In genomic region chr12:116890330-116890729, GRCh38 we compare ENCODE assay signal across 23 cellular contexts. TPM values are rescaled to one million over a fixed set of nuclear protein-coding genes. Genes with fewer than 3 reads are reported as not detected.
DNase-seq lines count a peak whose midpoint lies in the region; ATAC-seq, FAIRE-seq and TF ChIP-seq lines count a peak whose summit lies in the region.
"Had no signal": no experiment of that assay in that cellular context is flagged by ENCODE, and none has a peak within 500 bp of the region (broad histone marks: within the 10 kb centered on the region; RNA-seq: fewer than 3 reads in every experiment).

No MANE protein-coding gene starts in this region.

- H3K9ac ChIP-seq in K562 (ENCODE audit: insufficient read depth in 1 of 2, low read depth in 2 of 2, low read length in 2 of 2) (no peak overlapping the region), H1 (replicated peaks in 1 of 4; ENCODE audit: extremely low read depth in 1 of 4, low read depth in 3 of 4, low read length in 3 of 4) (no peak overlapping the region)
- H3K9ac ChIP-seq: BLaER1 had no signal

- no peaks in the 10 kb centered on the region for H3K79me1 ChIP-seq in H1 (ENCODE audit: low read depth, low read length)

- no TSS peak for BruUV-seq in K562 (replicated peaks; lab: Mats Ljungman, UMichigan)

- TF ChIP-seq EP300 in K562 (IDR thresholded peaks at IDR 0.05; ENCODE audit: low read length) (no peak), H1 (IDR thresholded peaks at IDR 0.05; ENCODE audit: borderline replicate concordance in 1 of 2, low read depth in 2 of 2, low read length in 2 of 2) (no peak)

- TF ChIP-seq POLR2A in K562 (conservative IDR thresholded peaks at IDR 0.05) (no peak), H1 (IDR thresholded peaks at IDR 0.05; ENCODE audit: control extremely low read depth in 1 of 2, low read depth in 2 of 2, low read length in 2 of 2) (no peak)

- no peak overlapping the region for H4K8ac ChIP-seq in H1 (ENCODE audit: extremely low read depth, insufficient read depth, low read length)

- no peak overlapping the region for H3K4me3 Mint-ChIP-seq in CD4-positive, alpha-beta memory T cell
- H3K4me3 Mint-ChIP-seq: CD14-positive monocyte; CD4-positive, CD25-positive, alpha-beta regulatory T cell; CD8-positive, alpha-beta T cell had no signal

- no peak overlapping the region for H4K5ac ChIP-seq in H1 (ENCODE audit: insufficient read length, low read depth, low read length)

- no peak overlapping the region for H3K56ac ChIP-seq in H1 (replicated peaks; ENCODE audit: insufficient read length, low read depth, low read length)

- no peaks in the 10 kb centered on the region for H3K23me2 ChIP-seq in H1 (ENCODE audit: low read depth, low read length)

- H3K4me1 ChIP-seq in HEK293 (ENCODE audit: control insufficient read depth, insufficient read depth, low read length) (no peaks in the 10 kb centered on the region), K562 (replicated peaks in 1 of 2; ENCODE audit: control insufficient read depth in 2 of 2, insufficient read depth in 2 of 2, low read length in 2 of 2) (peaks cover 0 to 6% of the 10 kb centered on the region in 2 experiments; a peak in 2 of 5 replicates), H1 (replicated peaks in 1 of 4; ENCODE audit: control insufficient read depth in 3 of 4, insufficient read depth in 4 of 4, low read length in 3 of 4) (no peaks in the 10 kb centered on the region)
- no peaks in the 10 kb centered on the region for H3K4me1 ChIP-seq in CD4-positive, alpha-beta memory T cell (ENCODE audit: insufficient read depth, low read length)
- H3K4me1 ChIP-seq: BE2C, Caco-2 had no signal

- FAIRE-seq in K562 (lab: Jason Lieb, UNC) (no peak), H1 (lab: Jason Lieb, UNC) (no peak)
- FAIRE-seq: A204.1, D721Med, G401.6, GM12891, GM19239 had no signal

- no peaks in the 10 kb centered on the region for H3K9me1 ChIP-seq in K562 (ENCODE audit: control insufficient read depth, insufficient read depth, low read length)

- H3K4ac ChIP-seq in H1 (replicated peaks; ENCODE audit: insufficient read length, low read depth, low read length), result no peak overlapping the region

- no peak overlapping the region for H2AFZ ChIP-seq in K562 (ENCODE audit: low read depth, low read length)
- H2AFZ ChIP-seq in H1 (ENCODE audit: low read length), result no peak overlapping the region

- TF ChIP-seq RAD21 in K562 (CRISPR knock-in tag; conservative IDR thresholded peaks at IDR 0.05 in 1 of 2, IDR thresholded peaks at IDR 0.05 in 1 of 2) (no peak), H1 (IDR thresholded peaks at IDR 0.05 in 1 of 2, conservative IDR thresholded peaks at IDR 0.05 in 1 of 2; ENCODE audit: low read depth in 2 of 2, low read length in 2 of 2) (no peak)

- no peaks in the 10 kb centered on the region for H3K36me3 ChIP-seq in HEK293 (ENCODE audit: control insufficient read depth in 2 of 2, insufficient read depth in 1 of 2, low read length in 2 of 2)
- no peaks in the 10 kb centered on the region for H3K36me3 ChIP-seq in K562 (ENCODE audit: control insufficient read depth, insufficient read depth, low read length)
- H3K36me3 ChIP-seq in H1 (ENCODE audit: control insufficient read depth in 2 of 4, insufficient read depth in 4 of 4, low read length in 3 of 4), result no peaks in the 10 kb centered on the region
- no peaks in the 10 kb centered on the region for H3K36me3 ChIP-seq in CD4-positive, alpha-beta memory T cell (ENCODE audit: insufficient read depth, low read length)
- H3K36me3 ChIP-seq: BE2C, BLaER1 had no signal

- no peak overlapping the region for H2AK5ac ChIP-seq in H1 (ENCODE audit: low read depth, low read length)

- H3K14ac ChIP-seq in H1 (ENCODE audit: insufficient read length), result no peak overlapping the region

- no peak overlapping the region for H2BK5ac ChIP-seq in H1 (ENCODE audit: low read depth, low read length)

- H3K27me3 ChIP-seq in K562 (ENCODE audit: control insufficient read depth in 2 of 2, insufficient read depth in 2 of 2, low read length in 2 of 2) (peaks cover 11 to 15% of the 10 kb centered on the region in 2 experiments; a peak in 4 of 5 replicates), H1 (replicated peaks in 1 of 4; ENCODE audit: control insufficient read depth in 3 of 4, extremely low read depth in 1 of 4, insufficient read depth in 3 of 4, low read length in 3 of 4) (no peaks in the 10 kb centered on the region)
- H3K27me3 ChIP-seq in CD4-positive, alpha-beta memory T cell (ENCODE audit: insufficient read depth, low read length), result no peaks in the 10 kb centered on the region
- H3K27me3 ChIP-seq: BE2C, BLaER1 had no signal

- H3K27ac Mint-ChIP-seq in CD4-positive, alpha-beta memory T cell, result no peak overlapping the region
- H3K27ac Mint-ChIP-seq: CD14-positive monocyte; CD4-positive, CD25-positive, alpha-beta regulatory T cell; CD8-positive, alpha-beta T cell had no signal

- no peak overlapping the region for H3K18ac ChIP-seq in H1 (ENCODE audit: extremely low read depth, low read length)

- H2BK15ac ChIP-seq in H1 (ENCODE audit: low read length), result no peak overlapping the region

- intact Hi-C loops in K562 (cut with micrococcal nuclease), result no loop called here
- intact Hi-C loops in CD4-positive, alpha-beta memory T cell (cut with micrococcal nuclease), result no loop called here

- TF ChIP-seq CTCF in HEK293 (tag by site-specific recombination; IDR thresholded peaks at IDR 0.05) (no peak), K562 (IDR thresholded peaks at IDR 0.05 in 2 of 3, conservative IDR thresholded peaks at IDR 0.05 in 1 of 3; ENCODE audit: insufficient read depth in 2 of 3, low read depth in 1 of 3, low read length in 3 of 3) (no peak), H1 (IDR thresholded peaks at IDR 0.05; ENCODE audit: control extremely low read depth in 1 of 3, insufficient read depth in 1 of 3, low read depth in 1 of 3, low read length in 3 of 3) (no peak)

- H3K9me3 ChIP-seq in HEK293 (ENCODE audit: control insufficient read depth, insufficient read depth, low read depth, low read length), result no peaks in the 10 kb centered on the region
- H3K9me3 ChIP-seq in K562 (replicated peaks; ENCODE audit: control insufficient read depth, insufficient read depth, low read depth, low read length), result no peaks in the 10 kb centered on the region
- H3K9me3 ChIP-seq in H1 (ENCODE audit: insufficient read depth in 2 of 2, low read depth in 1 of 2, low read length in 1 of 2), result no peaks in the 10 kb centered on the region; a peak in 1 of 4 replicates
- no peaks in the 10 kb centered on the region for H3K9me3 ChIP-seq in CD4-positive, alpha-beta memory T cell (ENCODE audit: control insufficient read depth in 1 of 2, low read length in 2 of 2)
- H3K9me3 ChIP-seq: BE2C, Caco-2 had no signal

- peaks cover 3 to 13% of the 10 kb centered on the region in 2 donors for H3K27me3 Mint-ChIP-seq in CD4-positive, alpha-beta memory T cell

- DNase-seq in K562 (ENCODE audit: extremely low read depth in 1 of 4, low spot score in 3 of 4) (no peak), H1 (ENCODE audit: low read depth in 1 of 2, low spot score in 2 of 2) (no peak), putamen (ENCODE audit: low spot score) (no peak)
- no peak for DNase-seq in CD4-positive, alpha-beta memory T cell
- DNase-seq: ACHN; BE2C; C1 segment of cervical spinal cord; Caco-2; Calu3; CD4-positive, CD25-positive, alpha-beta regulatory T cell; CD8-positive, alpha-beta T cell; DMS79 treated with DMSO at 0.1 percent for 48 hours; GF-D8 had no signal

- in situ Hi-C loops in K562 (cut with MboI), result no loop called here

- no peak for ATAC-seq in K562
- ATAC-seq: CD8-positive, alpha-beta T cell had no signal

- peaks cover 0 to 5% (median 3%) of the 10 kb centered on the region in 8 donors for H3K9me3 Mint-ChIP-seq in CD4-positive, alpha-beta memory T cell

- H3K79me2 ChIP-seq in K562 (ENCODE audit: control insufficient read depth, insufficient read depth, low read length) (no peaks in the 10 kb centered on the region), H1 (ENCODE audit: control insufficient read depth in 1 of 2, insufficient read depth in 2 of 2, low read length in 2 of 2) (no peaks in the 10 kb centered on the region)

- H3K36me3 Mint-ChIP-seq in CD4-positive, alpha-beta memory T cell, result no peaks in the 10 kb centered on the region
- H3K36me3 Mint-ChIP-seq: CD14-positive monocyte; CD4-positive, CD25-positive, alpha-beta regulatory T cell; CD8-positive, alpha-beta T cell had no signal

- no peaks in the 10 kb centered on the region for H3K4me1 Mint-ChIP-seq in CD4-positive, alpha-beta memory T cell
- H3K4me1 Mint-ChIP-seq: CD4-positive, CD25-positive, alpha-beta regulatory T cell had no signal

- H2BK12ac ChIP-seq in H1 (ENCODE audit: low read depth, low read length), result no peak overlapping the region

- H4K20me1 ChIP-seq in K562 (replicated peaks; ENCODE audit: control insufficient read depth, insufficient read depth, low read length) (no peaks in the 10 kb centered on the region), H1 (replicated peaks in 1 of 2; ENCODE audit: control insufficient read depth in 1 of 2, insufficient read depth in 2 of 2, low read length in 2 of 2) (no peaks in the 10 kb centered on the region)
- H4K20me1 ChIP-seq: BLaER1 had no signal

- no peak overlapping the region for H2BK120ac ChIP-seq in H1 (replicated peaks; ENCODE audit: low read depth, low read length)

- H2BK20ac ChIP-seq in H1 (ENCODE audit: low read length), result no peak overlapping the region

- CTCF ChIA-PET in HEK293 (lab: Yijun Ruan, JAX), result no interaction called here
- CTCF ChIA-PET in K562 (lab: Yijun Ruan, JAX; ENCODE audit: low intra/inter-chr PET ratio), result no interaction called here
- CTCF ChIA-PET in H1 (lab: Charles Lee; ENCODE audit: partially characterized antibody), result interaction anchor here (1.2 to 2.5 kb wide), 2 partner anchors 10 to 27 kb away, joined by 3 to 6 read pairs; no protein-coding TSS in a partner anchor
- CTCF ChIA-PET in CD4-positive, alpha-beta memory T cell (lab: Charles Lee; ENCODE audit: partially characterized antibody), result no interaction called here

- H3K27ac ChIP-seq in HEK293 (ENCODE audit: extremely low read depth, low read depth, low read length), result no peak overlapping the region
- H3K27ac ChIP-seq in K562 (ENCODE audit: extremely low read depth, low read depth, low read length), result no peak overlapping the region
- H3K27ac ChIP-seq in H1 (ENCODE audit: low read depth, low read length), result no peak overlapping the region
- no peak overlapping the region for H3K27ac ChIP-seq in CD4-positive, alpha-beta memory T cell (ENCODE audit: low read depth, low read length)
- H3K27ac ChIP-seq: 22Rv1, BLaER1 had no signal

- H4K91ac ChIP-seq in H1 (replicated peaks; ENCODE audit: insufficient read length, low read length), result no peak overlapping the region

- no peak overlapping the region for H3K4me2 ChIP-seq in K562 (ENCODE audit: insufficient read depth, low read length)
- no peak overlapping the region for H3K4me2 ChIP-seq in H1 (ENCODE audit: insufficient read depth in 1 of 2, low read depth in 2 of 2, low read length in 2 of 2)
- H3K4me2 ChIP-seq: BLaER1 had no signal

- H3K4me3 ChIP-seq in HEK293 (ENCODE audit: low read depth, low read length) (no peak overlapping the region), K562 (no peak overlapping the region), H1 (ENCODE audit: extremely low read depth in 1 of 4, insufficient read depth in 2 of 4, low read depth in 3 of 4, low read length in 4 of 4) (no peak overlapping the region)
- H3K4me3 ChIP-seq in CD4-positive, alpha-beta memory T cell (ENCODE audit: low read length in 2 of 2), result no peak overlapping the region
- H3K4me3 ChIP-seq: BLaER1 had no signal

- 13% methylated on average over 2 of the region's 2 CpGs for WGBS in K562 (ENCODE audit: insufficient coverage, low coverage, missing lambda C conversion rate)
- 89% methylated on average over 2 of the region's 2 CpGs; no CpG with 5 or more reads in 1 of the 2 experiments for WGBS in H1 (ENCODE audit: extremely low coverage in 1 of 2, insufficient coverage in 1 of 2, insufficient read length in 1 of 2, insufficient replicate concordance in 2 of 2, low coverage in 1 of 2, low lambda C conversion rate in 2 of 2, missing lambda C conversion rate in 1 of 2), 2 experiments

- POLR2A ChIA-PET in HEK293 (lab: Yijun Ruan, JAX), result no interaction called here
- POLR2A ChIA-PET in K562 (lab: Yijun Ruan, JAX), result interaction anchor here (0.8 kb wide), 1 partner anchor 95 kb away, joined by 4 read pairs; no protein-coding TSS in a partner anchor
- POLR2A ChIA-PET in H1 (lab: Charles Lee; ENCODE audit: partially characterized antibody), result no interaction called here
- POLR2A ChIA-PET in CD4-positive, alpha-beta memory T cell (lab: Charles Lee; ENCODE audit: partially characterized antibody), result no interaction called here

- H3K23ac ChIP-seq in H1 (ENCODE audit: insufficient read length), result no peak overlapping the region

RNA-seq across cellular contexts. Expression of gene HRK, which starts 9.1 kb away (rescaled TPM):
- not detected in 2 replicates for total RNA-seq in K562 (2011; cell fraction: chromatin; rRNA removed; ENCODE audit: low replicate concordance)
- not detected in 2 replicates for total RNA-seq in K562 (2011; cell fraction: nucleolus; rRNA removed)
- total RNA-seq in K562 (2011; cell fraction: nucleoplasm; rRNA removed), result not detected in 2 replicates
- total RNA-seq in K562 (2014; rRNA removed), result 0.05 TPM in 1 of 2 replicates, not detected in the other
- total RNA-seq in K562 (2014; rRNA removed; fragmentation: Illumina TruSeq; extraction: Trizol), result 0.04 TPM in 1 of 2 replicates, not detected in the other
- total RNA-seq in K562 (2015; rRNA removed; fragmentation: Illumina TruSeq; extraction: Trizol), result not detected in 2 replicates
- total RNA-seq in K562 (2021), result not detected in 2 replicates
- polyA plus RNA-seq in K562 (2011; rRNA removed), result 0.04 TPM in 1 of 2 replicates, not detected in the other
- 0.01 TPM in 2 replicates for polyA plus RNA-seq in K562 (2011; cell fraction: cytosol; rRNA removed)
- polyA plus RNA-seq in K562 (2011; cell fraction: nucleus; rRNA removed), result not detected in 2 replicates
- 0.10 TPM in 1 of 2 replicates, not detected in the other for polyA plus RNA-seq in K562 (2012)
- not detected in 2 replicates for polyA plus RNA-seq in K562 (2014; fragmentation: Illumina TruSeq; extraction: Trizol)
- not detected for polyA plus RNA-seq in K562 (2014; fragmentation: Nextera tagmentation; extraction: Ambion mirVana)
- 0.01 TPM in 1 of 2 replicates, not detected in the other for polyA plus RNA-seq in K562 (2014; rRNA removed)
- polyA minus RNA-seq in K562 (2011; rRNA and poly(A)+ RNA removed), result 0.03 TPM in 1 of 2 replicates, not detected in the other
- not detected in 2 replicates for polyA minus RNA-seq in K562 (2011; cell fraction: cytosol; rRNA and poly(A)+ RNA removed)
- not detected in 2 replicates for polyA minus RNA-seq in K562 (2011; cell fraction: nucleus; rRNA and poly(A)+ RNA removed)
- 2.7 TPM in 2 replicates for total RNA-seq in H1 (2021; fragmentation: NEBNext Ultra II Directional; extraction: Animal tissue kit (Norgen Biotek cat#: 25700))
- polyA plus RNA-seq in H1 (2011; rRNA removed), result 1.1 and 1.6 TPM in 2 replicates
- 1.4 TPM for polyA plus RNA-seq in H1 (2011; cell fraction: cytosol; rRNA removed)
- polyA plus RNA-seq in H1 (2011; cell fraction: nucleus; rRNA removed), result 0.61 TPM
- 1.4 to 2.2 TPM (median 1.9 TPM) in 4 replicates for polyA plus RNA-seq in H1 (2012, experiment 1 of 2)
- polyA plus RNA-seq in H1 (2012, experiment 2 of 2), result 0.63 TPM
- 0.85 TPM for polyA plus RNA-seq in H1 (2013, experiment 1 of 2)
- polyA plus RNA-seq in H1 (2013, experiment 2 of 2), result 0.90 TPM
- 1.6 TPM in 2 replicates for polyA minus RNA-seq in H1 (2011; rRNA and poly(A)+ RNA removed)
- polyA minus RNA-seq in H1 (2011; cell fraction: cytosol; rRNA and poly(A)+ RNA removed), result 2.1 TPM
- 0.60 TPM for polyA minus RNA-seq in H1 (2011; cell fraction: nucleus; rRNA and poly(A)+ RNA removed)
- total RNA-seq in CD4-positive, alpha-beta memory T cell, result not detected
- polyA plus RNA-seq in CD4-positive, alpha-beta memory T cell, result under 1 TPM in 1 of 2 donors, not detected in 1; 0.06 TPM
- total RNA-seq: Calu3 had no signal
- polyA plus RNA-seq: AG04450; CD14-positive monocyte; CD4-positive, CD25-positive, alpha-beta regulatory T cell had no signal

RNA-seq across cellular contexts. Expression of gene FBXW8, which starts 20.4 kb away (rescaled TPM):
- 22.7 and 26.4 TPM in 2 replicates for total RNA-seq in K562 (2011; cell fraction: chromatin; rRNA removed; ENCODE audit: low replicate concordance)
- total RNA-seq in K562 (2011; cell fraction: nucleolus; rRNA removed), result 9.8 and 11.3 TPM in 2 replicates
- 17.7 and 31.7 TPM in 2 replicates for total RNA-seq in K562 (2011; cell fraction: nucleoplasm; rRNA removed)
- 6.7 and 7.0 TPM in 2 replicates for total RNA-seq in K562 (2014; rRNA removed)
- 2.7 and 3.9 TPM in 2 replicates for total RNA-seq in K562 (2014; rRNA removed; fragmentation: Illumina TruSeq; extraction: Trizol)
- 4.0 and 4.1 TPM in 2 replicates for total RNA-seq in K562 (2015; rRNA removed; fragmentation: Illumina TruSeq; extraction: Trizol)
- 8.1 and 8.3 TPM in 2 replicates for total RNA-seq in K562 (2021)
- polyA plus RNA-seq in K562 (2011; rRNA removed), result 6.7 and 9.7 TPM in 2 replicates
- 6.4 and 7.3 TPM in 2 replicates for polyA plus RNA-seq in K562 (2011; cell fraction: cytosol; rRNA removed)
- 13.8 and 15.6 TPM in 2 replicates for polyA plus RNA-seq in K562 (2011; cell fraction: nucleus; rRNA removed)
- polyA plus RNA-seq in K562 (2012), result 4.6 and 9.9 TPM in 2 replicates
- polyA plus RNA-seq in K562 (2014; fragmentation: Illumina TruSeq; extraction: Trizol), result 4.8 and 6.2 TPM in 2 replicates
- under 1 TPM; 0.58 to 0.69 TPM for polyA plus RNA-seq in K562 (2014; fragmentation: Nextera tagmentation; extraction: Ambion mirVana)
- 3.6 and 4.4 TPM in 2 replicates for polyA plus RNA-seq in K562 (2014; rRNA removed)
- polyA minus RNA-seq in K562 (2011; rRNA and poly(A)+ RNA removed), result 15.4 and 19.4 TPM in 2 replicates
- polyA minus RNA-seq in K562 (2011; cell fraction: cytosol; rRNA and poly(A)+ RNA removed), result 5.4 and 9.7 TPM in 2 replicates
- polyA minus RNA-seq in K562 (2011; cell fraction: nucleus; rRNA and poly(A)+ RNA removed), result 9.0 and 12.6 TPM in 2 replicates
- total RNA-seq in H1 (2021; fragmentation: NEBNext Ultra II Directional; extraction: Animal tissue kit (Norgen Biotek cat#: 25700)), result 15.9 and 16.0 TPM in 2 replicates
- polyA plus RNA-seq in H1 (2011; rRNA removed), result 15.8 and 17.9 TPM in 2 replicates
- 13.1 TPM for polyA plus RNA-seq in H1 (2011; cell fraction: cytosol; rRNA removed)
- polyA plus RNA-seq in H1 (2011; cell fraction: nucleus; rRNA removed), result 30.0 TPM
- polyA plus RNA-seq in H1 (2012, experiment 1 of 2), result 11.6 to 16.3 TPM (median 12.9 TPM) in 4 replicates
- polyA plus RNA-seq in H1 (2012, experiment 2 of 2), result 3.5 TPM
- polyA plus RNA-seq in H1 (2013, experiment 1 of 2), result 11.7 TPM
- 10.7 TPM for polyA plus RNA-seq in H1 (2013, experiment 2 of 2)
- 29.7 and 29.9 TPM in 2 replicates for polyA minus RNA-seq in H1 (2011; rRNA and poly(A)+ RNA removed)
- 10.3 TPM for polyA minus RNA-seq in H1 (2011; cell fraction: cytosol; rRNA and poly(A)+ RNA removed)
- polyA minus RNA-seq in H1 (2011; cell fraction: nucleus; rRNA and poly(A)+ RNA removed), result 35.6 TPM
- total RNA-seq in CD4-positive, alpha-beta memory T cell, result 10 to 100 TPM in 1 of 2 experiments, 1 to 10 TPM in 1; 9.3 to 10.2 TPM
- polyA plus RNA-seq in CD4-positive, alpha-beta memory T cell, result 1 to 10 TPM; 2.3 to 4.6 TPM

Comparison
In these comparisons a context has a peak if more than half of its experiments do, and no peak if none do; other contexts are left out.
1. Of the 44 proteins assayed by ChIP-seq in both K562 and HEK293: peak only in K562: none; only in HEK293: SETDB1; in both: none; in neither: 43.